ENCODE assay signal across 22 cellular contexts in the genomic region with DNA sequence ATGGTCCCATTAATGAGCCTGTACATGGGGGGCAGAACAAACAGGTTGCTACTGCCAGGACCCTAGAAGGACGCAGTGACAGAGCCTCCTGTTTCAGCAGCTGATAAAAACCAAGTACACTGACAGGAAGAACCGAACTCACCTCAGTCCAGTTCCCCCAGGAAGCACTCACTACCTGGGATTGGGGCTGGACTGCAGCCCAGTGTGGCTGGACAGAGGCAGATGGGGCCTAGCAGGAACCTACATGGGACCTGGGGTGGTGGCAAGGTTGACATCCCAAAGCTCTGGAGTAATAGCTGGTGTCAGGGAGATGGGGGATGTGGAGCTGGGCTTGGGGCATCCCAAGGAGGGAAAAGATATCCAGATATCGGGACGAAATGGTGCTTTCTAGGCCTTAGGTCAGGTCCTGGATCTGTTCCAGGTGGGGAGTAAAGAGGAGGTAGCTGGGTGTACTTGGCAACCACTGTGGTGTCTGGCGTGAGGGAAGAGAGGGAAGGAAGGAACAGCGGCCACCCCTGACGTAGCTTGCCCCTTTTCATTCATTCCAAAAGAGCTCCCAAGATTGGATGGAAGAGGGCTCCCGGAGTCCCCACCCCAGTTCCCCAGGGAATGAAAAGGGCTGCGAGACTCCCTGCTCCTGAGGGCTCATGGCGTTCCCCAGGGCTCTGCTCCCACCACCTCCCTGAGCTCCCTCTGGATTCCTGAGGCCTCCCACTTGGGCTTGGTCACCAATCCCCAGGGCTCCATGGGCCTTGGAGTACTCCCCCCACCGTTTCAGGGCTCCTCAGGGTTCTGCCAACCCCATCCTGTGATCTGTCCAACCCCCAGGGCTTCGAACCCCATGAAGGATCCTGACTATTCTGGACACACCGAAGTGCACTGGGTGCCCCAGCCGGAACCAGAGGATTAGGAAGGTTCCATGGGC. TPM values are rescaled to one million over a fixed set of nuclear protein-coding genes. Genes with fewer than 3 reads are reported as not detected.
A peak's percentile ranks its signal among the peaks of the same experiment; 100 is the strongest.
DNase-seq lines count a peak whose midpoint lies in the region; ATAC-seq and TF ChIP-seq lines count a peak whose summit lies in the region.
"Had no signal": no experiment of that assay in that cellular context is flagged by ENCODE, and none has a peak within 500 bp of the region (broad histone marks: within the 10 kb centered on the region; RNA-seq: fewer than 3 reads in every experiment).

No MANE protein-coding gene starts in this region.

- no peaks in the 10 kb centered on the region for H3K9me3 Mint-ChIP-seq in activated CD4-positive, alpha-beta T cell treated with anti-CD3 and anti-CD28 coated beads for 36 hours (ENCODE audit: low read depth)
- H3K9me3 Mint-ChIP-seq in H9 (peaks cover 33 to 38% of the 10 kb centered on the region in 2 experiments), chondrocyte (ENCODE audit: low read depth) (no peaks in the 10 kb centered on the region)
- H3K9me3 Mint-ChIP-seq: activated naive CD8-positive, alpha-beta T cell treated with anti-CD3 and anti-CD28 coated beads, Interleukin-2, amount 50 U/mL, for 24 hours had no signal

- CTCF ChIA-PET in activated CD4-positive, alpha-beta T cell treated with anti-CD3 and anti-CD28 coated beads for 36 hours (lab: Charles Lee) = interaction anchor here (1.3 kb wide), 1 partner anchor 10 kb away, joined by 3 read pairs; the partner anchor contains the start of gene FLNA

- H3K27ac Mint-ChIP-seq in activated CD4-positive, alpha-beta T cell treated with anti-CD3 and anti-CD28 coated beads for 36 hours = peak overlapping the region; percentile 3
- H3K27ac Mint-ChIP-seq in H9 (peak overlapping the region in 2 of 3 experiments; percentile 44 to 63; a peak in 2 of 7 replicates), chondrocyte (ENCODE audit: unreplicated experiment) (peak overlapping the region; percentile 71)

- H3K56ac ChIP-seq in H9 (ENCODE audit: insufficient read length, low read depth, low read length) = no peak overlapping the region

- no peak overlapping the region for H2AK5ac ChIP-seq in H9 (ENCODE audit: insufficient read length, low read length)

- H3K79me1 ChIP-seq in H9 (ENCODE audit: insufficient read depth, low read depth, low read length, poor library complexity, severe bottlenecking) = no peaks in the 10 kb centered on the region

- intact Hi-C loops in activated CD4-positive, alpha-beta T cell treated with anti-CD3 and anti-CD28 coated beads for 36 hours (cut with DNase I, micrococcal nuclease) = no loop called here
- intact Hi-C loops in ovary (cut with DNase I) = no loop called here

- H2BK15ac ChIP-seq in H9 (ENCODE audit: low read depth, low read length) = no peak overlapping the region

- POLR2A ChIA-PET in activated CD4-positive, alpha-beta T cell treated with anti-CD3 and anti-CD28 coated beads for 36 hours (lab: Charles Lee) = interaction anchor here (1.0 kb wide), 1 partner anchor 10 kb away, joined by 4 read pairs; no protein-coding TSS in a partner anchor

- H3K27me3 Mint-ChIP-seq in activated CD4-positive, alpha-beta T cell treated with anti-CD3 and anti-CD28 coated beads for 36 hours = no peaks in the 10 kb centered on the region
- peaks cover 2% of the 10 kb centered on the region; the same call in 1 of the 2 replicates for H3K27me3 Mint-ChIP-seq in H9 (ENCODE audit: low read depth)
- H3K27me3 Mint-ChIP-seq in chondrocyte (ENCODE audit: low read depth) = no peaks in the 10 kb centered on the region
- H3K27me3 Mint-ChIP-seq: activated naive CD8-positive, alpha-beta T cell treated with anti-CD3 and anti-CD28 coated beads, Interleukin-2, amount 50 U/mL, for 24 hours had no signal

- H3K4me1 Mint-ChIP-seq in activated CD4-positive, alpha-beta T cell treated with anti-CD3 and anti-CD28 coated beads for 36 hours = peaks cover 15% of the 10 kb centered on the region
- H3K4me1 Mint-ChIP-seq in H9 (peaks cover 17 to 33% of the 10 kb centered on the region in 2 experiments), chondrocyte (ENCODE audit: low read depth) (peaks cover 34% of the 10 kb centered on the region)

- H4K20me1 ChIP-seq in H9 (ENCODE audit: control insufficient read depth, insufficient read depth, insufficient read length) = no peaks in the 10 kb centered on the region

- H3T11ph ChIP-seq in H9 (ENCODE audit: low read length) = no peak overlapping the region

- no peak overlapping the region for H3K14ac ChIP-seq in H9 (ENCODE audit: insufficient read depth, low read length)

- no CpG with 5 or more reads among the region's 14 CpGs for WGBS in H9 (ENCODE audit: extremely low coverage, insufficient read length, low lambda C conversion rate)
- 49 to 59% (median 50%) methylated on average over 11 to 14 of the region's 14 CpGs for WGBS in ovary, 3 donors

- peaks cover 11% of the 10 kb centered on the region for H3K36me3 Mint-ChIP-seq in activated CD4-positive, alpha-beta T cell treated with anti-CD3 and anti-CD28 coated beads for 36 hours (ENCODE audit: low read depth)
- H3K36me3 Mint-ChIP-seq in H9 (ENCODE audit: insufficient read depth in 1 of 3, low read depth in 3 of 3) = peaks cover 15 to 29% (median 22%) of the 10 kb centered on the region in 3 experiments
- peaks cover 2% of the 10 kb centered on the region for H3K36me3 Mint-ChIP-seq in chondrocyte (ENCODE audit: low read depth)

- no peak overlapping the region for H4K91ac ChIP-seq in H9 (ENCODE audit: insufficient read length, low read depth, low read length)

- H2BK20ac ChIP-seq in H9 (ENCODE audit: low read depth, low read length, poor library complexity, severe bottlenecking) = no peak overlapping the region

- no peak overlapping the region for H3K4me3 ChIP-seq in ovary
- H3K4me3 ChIP-seq: body of pancreas, HAP-1, heart left ventricle, MG63, right atrium auricular region, upper lobe of left lung had no signal

- H2BK120ac ChIP-seq in H9 (ENCODE audit: low read depth, low read length, poor library complexity, severe bottlenecking) = no peak overlapping the region

- no peak overlapping the region for H3K4me3 Mint-ChIP-seq in activated CD4-positive, alpha-beta T cell treated with anti-CD3 and anti-CD28 coated beads for 36 hours
- H3K4me3 Mint-ChIP-seq in H9 (peak overlapping the region in 1 of 2 experiments; percentile 35; a peak in 2 of 5 replicates), chondrocyte (ENCODE audit: unreplicated experiment) (no peak overlapping the region)
- H3K4me3 Mint-ChIP-seq: activated naive CD8-positive, alpha-beta T cell treated with anti-CD3 and anti-CD28 coated beads, Interleukin-2, amount 50 U/mL, for 24 hours had no signal

- H3K9ac ChIP-seq in H9 (ENCODE audit: extremely low read depth, insufficient read length, low read length) = no peak overlapping the region

- H3K27me3 ChIP-seq in H9 (ENCODE audit: insufficient read depth, low read length) (no peaks in the 10 kb centered on the region), ovary (no peaks in the 10 kb centered on the region)
- H3K27me3 ChIP-seq: BE2C, body of pancreas, heart left ventricle, MG63, right atrium auricular region, upper lobe of left lung had no signal

- H3K23ac ChIP-seq in H9 (ENCODE audit: insufficient read length, low read depth, low read length) = no peak overlapping the region

- H3K79me2 ChIP-seq in H9 (ENCODE audit: insufficient read depth, low read length) = no peaks in the 10 kb centered on the region; the same call in 1 of the 2 replicates

- no peak for TF ChIP-seq POLR2A in ovary (IDR thresholded peaks at IDR 0.05)

- H3K27ac ChIP-seq in H9 (ENCODE audit: insufficient read length, low read depth, low read length) (no peak overlapping the region), ovary (peak overlapping the region in 1 of 2 donors; percentile 16)
- H3K27ac ChIP-seq: body of pancreas, upper lobe of left lung had no signal

- H3K18ac ChIP-seq in H9 (ENCODE audit: insufficient read length, low read depth, low read length) = peak overlapping the region; percentile 14

- H2AFZ ChIP-seq in H9 (ENCODE audit: low read length) = no peak overlapping the region

- no peak for TF ChIP-seq EP300 in ovary (IDR thresholded peaks at IDR 0.05)

- H3K4ac ChIP-seq in H9 (ENCODE audit: low read depth, low read length) = no peak overlapping the region

- no peak overlapping the region for H2BK12ac ChIP-seq in H9 (ENCODE audit: insufficient read length, low read depth, low read length)

- peaks cover 14% of the 10 kb centered on the region for H3K9me3 ChIP-seq in H9 (ENCODE audit: control insufficient read depth, low read depth, low read length)
- no peaks in the 10 kb centered on the region for H3K9me3 ChIP-seq in ovary
- H3K9me3 ChIP-seq: BE2C, body of pancreas, HAP-1, MG63, right atrium auricular region had no signal

- no peak overlapping the region for H4K8ac ChIP-seq in H9 (replicated peaks; ENCODE audit: insufficient read length, low read depth, low read length)

- H3K4me1 ChIP-seq in H9 (ENCODE audit: insufficient read depth, low read length) = no peaks in the 10 kb centered on the region; the same call in 1 of the 2 replicates
- H3K4me1 ChIP-seq in ovary (ENCODE audit: insufficient read depth) = no peaks in the 10 kb centered on the region
- H3K4me1 ChIP-seq: BE2C had no signal

- no peak overlapping the region for H2BK5ac ChIP-seq in H9 (ENCODE audit: insufficient read length, low read length)

- H3K4me2 ChIP-seq in H9 (ENCODE audit: insufficient read depth, insufficient read length, low read length) = no peak overlapping the region

- peaks cover 9% of the 10 kb centered on the region for H3K23me2 ChIP-seq in H9 (ENCODE audit: insufficient read length, low read depth, low read length, poor library complexity, severe bottlenecking)

- DNase-seq in activated CD4-positive, alpha-beta T cell treated with anti-CD3 and anti-CD28 coated beads for 36 hours = no peak
- DNase-seq in activated CD4-positive, alpha-beta T cell treated with anti-CD3 and anti-CD28 coated beads, Interleukin-2, amount 50 U/mL, for 4 hours = no peak
- DNase-seq in H9 = no peak
- DNase-seq in chondrocyte (ENCODE audit: low spot score) = no peak
- DNase-seq in ovary = peak in 3 of 5 donors; percentile 46 to 63 (median 50)
- DNase-seq in T-helper 1 cell = no peak
- DNase-seq in RKO (ENCODE audit: low spot score) = no peak
- DNase-seq in NCI-H510A treated with DMSO at 0.1 percent for 48 hours (lab: John Stamatoyannopoulos, UW) = no peak
- DNase-seq: activated CD4-positive, CD25-positive, alpha-beta regulatory T cell treated with anti-CD3 and anti-CD28 coated beads, Interleukin-2, amount 50 U/mL, for 72 hours; activated effector memory CD4-positive, alpha-beta T cell treated with Interleukin-2 at 50 U/mL for 16 hours; activated naive CD8-positive, alpha-beta T cell treated with anti-CD3 and anti-CD28 coated beads, Interleukin-2, amount 50 U/mL, for 24 hours; BE2C; EL; heart left ventricle; MG63; NCI-H1436 treated with DMSO at 0.1 percent for 48 hours; NCI-H526 treated with DMSO at 0.1 percent for 48 hours; upper lobe of left lung had no signal

- no peak overlapping the region for H4K5ac ChIP-seq in H9 (ENCODE audit: insufficient read length, low read depth, low read length)

- H3K36me3 ChIP-seq in ovary = no peaks in the 10 kb centered on the region
- H3K36me3 ChIP-seq: right atrium auricular region had no signal

- ATAC-seq in activated CD4-positive, alpha-beta T cell treated with anti-CD3 and anti-CD28 coated beads for 36 hours = no peak
- ATAC-seq: activated naive CD8-positive, alpha-beta T cell treated with anti-CD3 and anti-CD28 coated beads, Interleukin-2, amount 50 U/mL, for 24 hours; body of pancreas; left colon had no signal

- TF ChIP-seq CTCF in H9 (conservative IDR thresholded peaks at IDR 0.05) = no peak
- no peak for TF ChIP-seq CTCF in chondrocyte (IDR thresholded peaks at IDR 0.05)
- TF ChIP-seq CTCF in ovary (IDR thresholded peaks at IDR 0.05) = no peak

RNA-seq across cellular contexts. Expression of gene EMD, which starts 4.5 kb away (rescaled TPM):
- total RNA-seq in activated CD4-positive, alpha-beta T cell treated with anti-CD3 and anti-CD28 coated beads for 36 hours = 10 to 100 TPM; 75.9 to 89.4 TPM
- total RNA-seq in H9 (2021) (113 and 115 TPM in 2 replicates), chondrocyte (66.3 to 81.7 TPM (median 81.1 TPM) in 3 replicates), ovary (100 to 1,000 TPM in 5 of 7 donors, 10 to 100 TPM in 2; 40.5 to 158 (median 107) TPM)
- polyA plus RNA-seq in ovary = 100 to 1,000 TPM in 1 of 2 donors, 10 to 100 TPM in 1; 55.1 to 146 TPM

RNA-seq across cellular contexts. Expression of gene FLNA, which starts 9.2 kb away (rescaled TPM):
- 1,000 to 10,000 TPM in 1 of 2 experiments, 100 to 1,000 TPM in 1; 891 to 1,083 TPM for total RNA-seq in activated CD4-positive, alpha-beta T cell treated with anti-CD3 and anti-CD28 coated beads for 36 hours
- total RNA-seq in H9 (2021) (946 and 957 TPM in 2 replicates), chondrocyte (1,923 to 4,327 TPM (median 4,325 TPM) in 3 replicates), ovary (1,000 to 10,000 TPM in 4 of 7 donors, 100 to 1,000 TPM in 3; 327 to 2,249 (median 1,321) TPM)
- 100 to 1,000 TPM; 378 to 647 TPM for polyA plus RNA-seq in ovary

RNA-seq across cellular contexts. Expression of gene RPL10, which starts 14.6 kb away (rescaled TPM):
- total RNA-seq in activated CD4-positive, alpha-beta T cell treated with anti-CD3 and anti-CD28 coated beads for 36 hours = 1,000 to 10,000 TPM; 1,286 to 2,705 TPM
- 2,110 and 2,124 TPM in 2 replicates for total RNA-seq in H9 (2021)
- 1,847 to 2,160 TPM (median 2,120 TPM) in 3 replicates for total RNA-seq in chondrocyte
- total RNA-seq in ovary = over 10,000 TPM in 1 of 7 donors, 1,000 to 10,000 TPM in 6; 6,380 to 12,508 (median 7,126) TPM
- over 10,000 TPM in 1 of 2 donors, 1,000 to 10,000 TPM in 1; 4,233 to 12,949 TPM for polyA plus RNA-seq in ovary

RNA-seq across cellular contexts. Expression of gene DNASE1L1, which starts 25.4 kb away (rescaled TPM):
- total RNA-seq in activated CD4-positive, alpha-beta T cell treated with anti-CD3 and anti-CD28 coated beads for 36 hours = 10 to 100 TPM; 12.6 to 13.4 TPM
- total RNA-seq in H9 (2021) (14.2 and 14.5 TPM in 2 replicates), chondrocyte (39.4 to 44.5 TPM (median 40.8 TPM) in 3 replicates), ovary (10 to 100 TPM; 11.9 to 21.4 (median 18.1) TPM)
- polyA plus RNA-seq in ovary = 10 to 100 TPM; 13.0 to 16.1 TPM

RNA-seq across cellular contexts. Expression of gene TAFAZZIN, which starts 27.7 kb away (rescaled TPM):
- 10 to 100 TPM; 43.8 to 49.0 TPM for total RNA-seq in activated CD4-positive, alpha-beta T cell treated with anti-CD3 and anti-CD28 coated beads for 36 hours
- total RNA-seq in H9 (2021) = 24.7 and 25.5 TPM in 2 replicates
- total RNA-seq in chondrocyte = 33.4 to 39.1 TPM (median 38.7 TPM) in 3 replicates
- 10 to 100 TPM; 31.3 to 62.1 (median 37.9) TPM for total RNA-seq in ovary
- polyA plus RNA-seq in ovary = 10 to 100 TPM in 1 of 2 donors, 1 to 10 TPM in 1; 7.9 to 33.1 TPM

Comparison
In these comparisons a context has a peak if more than half of its experiments do, and no peak if none do; other contexts are left out.
1. DNase-seq: peak in ovary (3 of 5); none in activated CD4-positive, alpha-beta T cell treated with anti-CD3 and anti-CD28 coated beads for 36 hours (single experiment), activated CD4-positive, alpha-beta T cell treated with anti-CD3 and anti-CD28 coated beads, Interleukin-2, amount 50 U/mL, for 4 hours (0 of 2), H9 (single experiment), chondrocyte (single experiment), T-helper 1 cell (0 of 5), RKO (single experiment) and NCI-H510A treated with DMSO at 0.1 percent for 48 hours (single experiment).
2. H3K27ac Mint-ChIP-seq: peak in every context shown above with its lines; median percentile 71 in chondrocyte; 54 in H9; 3 in activated CD4-positive, alpha-beta T cell treated with anti-CD3 and anti-CD28 coated beads for 36 hours.